1 cellular context compared by ENCODE assay signal in genomic region chr17:43574896-43575525, GRCh38.
TF ChIP-seq lines count a peak whose summit lies in the region.

No MANE protein-coding gene starts in this region.

TF ChIP-seq in H1, 55 proteins besides CTCF, POLR2A, EP300 and RAD21:
- no peak for TF ChIP-seq TAF1 (IDR thresholded peaks at IDR 0.05; ENCODE audit: low read depth, low read length)
- TF ChIP-seq RNF2 (IDR thresholded peaks at IDR 0.05; ENCODE audit: borderline replicate concordance, low read depth, low read length, missing control alignments, poor library complexity, severe bottlenecking): no peak
- TF ChIP-seq, protein P1, sequence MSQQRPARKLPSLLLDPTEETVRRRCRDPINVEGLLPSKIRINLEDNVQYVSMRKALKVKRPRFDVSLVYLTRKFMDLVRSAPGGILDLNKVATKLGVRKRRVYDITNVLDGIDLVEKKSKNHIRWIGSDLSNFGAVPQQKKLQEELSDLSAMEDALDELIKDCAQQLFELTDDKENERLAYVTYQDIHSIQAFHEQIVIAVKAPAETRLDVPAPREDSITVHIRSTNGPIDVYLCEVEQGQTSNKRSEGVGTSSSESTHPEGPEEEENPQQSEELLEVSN (IDR thresholded peaks at IDR 0.05): no peak
- TF ChIP-seq SP4 (IDR thresholded peaks at IDR 0.05; ENCODE audit: low read length): no peak
- no peak for TF ChIP-seq SUZ12 (IDR thresholded peaks at IDR 0.05; ENCODE audit: low read length)
- no peak for TF ChIP-seq ASH2L (IDR thresholded peaks at IDR 0.05; ENCODE audit: low read length)
- TF ChIP-seq TCF12 (IDR thresholded peaks at IDR 0.05; ENCODE audit: low read depth, low read length): no peak
- TF ChIP-seq CHD2 (IDR thresholded peaks at IDR 0.05; ENCODE audit: low read length): no peak
- TF ChIP-seq KDM5A (IDR thresholded peaks at IDR 0.05; ENCODE audit: low read length): no peak
- no peak for TF ChIP-seq TBP (IDR thresholded peaks at IDR 0.05; ENCODE audit: low read depth, low read length)
- no peak for TF ChIP-seq CEBPB (IDR thresholded peaks at IDR 0.05; ENCODE audit: low read depth, low read length)
- TF ChIP-seq YY1 (IDR thresholded peaks at IDR 0.05; ENCODE audit: low read depth, low read length): no peak
- TF ChIP-seq JUND (IDR thresholded peaks at IDR 0.05; ENCODE audit: low read length): no peak
